In genomic region chr3:10329495-10330015, GRCh38 we compare ENCODE assay signal across 26 cellular contexts. TPM values are rescaled to one million over a fixed set of nuclear protein-coding genes. Genes with fewer than 3 reads are reported as not detected.
"Had no signal": no experiment of that assay in that cellular context is flagged by ENCODE, and none has a peak within 500 bp of the region (broad histone marks: within the 10 kb centered on the region; RNA-seq: fewer than 3 reads in every experiment).

No MANE protein-coding gene starts in this region.

- DNase-seq: activated B cell treated with CpG ODN at 0.5 μM for 24 hours; activated CD4-positive, alpha-beta T cell treated with anti-CD3 and anti-CD28 coated beads for 1 hour; activated CD4-positive, alpha-beta T cell treated with anti-CD3 and anti-CD28 coated beads, Interleukin-2, amount 10 ng/mL, durations not matched to agents 24 days and 14 days; activated CD4-positive, alpha-beta T cell treated with anti-CD3 and anti-CD28 coated beads, Interleukin-2, amount 50 U/mL, for 48 hours; activated CD8-positive, alpha-beta memory T cell treated with anti-CD3 and anti-CD28 coated beads, Interleukin-2, amount 10 ng/mL, durations not matched to agents 7 days and 5 days; activated effector memory CD4-positive, alpha-beta T cell treated with anti-CD3 and anti-CD28 coated beads, Interleukin-2, amount 50 U/mL, for 16 hours; activated naive CD4-positive, alpha-beta T cell treated with Interleukin-2 at 50 U/mL for 16 hours; activated naive CD8-positive, alpha-beta T cell treated with anti-CD3 and anti-CD28 coated beads, Interleukin-2, amount 50 U/mL, for 24 hours; activated T-cell treated with anti-CD3 and anti-CD28 coated beads, Interleukin-2, amount 50 U/mL, for 24 hours; amniotic stem cell; cerebellar nuclear complex; Kasumi-1; NCI-H1105 treated with DMSO at 0.1 percent for 48 hours; NCI-H1436 treated with DMSO at 0.1 percent for 48 hours; NCI-H187 treated with DMSO at 0.1 percent for 48 hours; NCI-H2081 treated with DMSO at 0.1 percent for 48 hours; NCI-H446; NCI-H524; PC-3; SHP77 treated with DMSO at 0.1 percent for 48 hours had no signal

- H3K27ac Mint-ChIP-seq: activated B cell treated with CpG ODN at 0.5 μM for 24 hours; activated CD4-positive, alpha-beta T cell treated with anti-CD3 and anti-CD28 coated beads, Interleukin-2, amount 10 ng/mL, durations not matched to agents 24 days and 14 days; activated CD8-positive, alpha-beta memory T cell treated with anti-CD3 and anti-CD28 coated beads, Interleukin-2, amount 10 ng/mL, durations not matched to agents 7 days and 5 days; activated naive CD4-positive, alpha-beta T cell treated with anti-CD3 and anti-CD28 coated beads, Interleukin-2, amount 50 U/mL, for 72 hours; activated naive CD8-positive, alpha-beta T cell treated with anti-CD3 and anti-CD28 coated beads, Interleukin-2, amount 50 U/mL, for 24 hours; activated T-cell treated with anti-CD3 and anti-CD28 coated beads, Interleukin-2, amount 50 U/mL, for 24 hours; brain; T-helper 1 cell treated with Interleukin-12 subunit alpha and Interleukin-12 subunit beta and Interleukin-4 antibody, amounts not matched to agents 30 μg/mL and 1 μg/mL, for 36 hours had no signal

- H3K4me1 ChIP-seq: ascending aorta had no signal

- H3K27ac ChIP-seq: ascending aorta, cardiac muscle cell had no signal

- H3K4me3 ChIP-seq: ascending aorta, cardiac muscle cell had no signal

- H3K27me3 ChIP-seq: ascending aorta had no signal

- H3K4me1 Mint-ChIP-seq: brain had no signal

- H3K4me3 Mint-ChIP-seq: activated B cell treated with CpG ODN at 0.5 μM for 24 hours; activated CD4-positive, alpha-beta T cell treated with anti-CD3 and anti-CD28 coated beads, Interleukin-2, amount 10 ng/mL, durations not matched to agents 24 days and 14 days; activated CD8-positive, alpha-beta memory T cell treated with anti-CD3 and anti-CD28 coated beads, Interleukin-2, amount 10 ng/mL, durations not matched to agents 7 days and 5 days; activated naive CD8-positive, alpha-beta T cell treated with anti-CD3 and anti-CD28 coated beads, Interleukin-2, amount 50 U/mL, for 24 hours; activated T-cell treated with anti-CD3 and anti-CD28 coated beads, Interleukin-2, amount 50 U/mL, for 24 hours; brain; T-helper 1 cell treated with Interleukin-12 subunit alpha and Interleukin-12 subunit beta and Interleukin-4 antibody, amounts not matched to agents 30 μg/mL and 1 μg/mL, for 36 hours had no signal

- H3K36me3 ChIP-seq: ascending aorta, cardiac muscle cell had no signal

- H3K36me3 Mint-ChIP-seq: activated CD8-positive, alpha-beta memory T cell treated with anti-CD3 and anti-CD28 coated beads, Interleukin-2, amount 10 ng/mL, durations not matched to agents 7 days and 5 days; activated naive CD4-positive, alpha-beta T cell treated with anti-CD3 and anti-CD28 coated beads, Interleukin-2, amount 50 U/mL, for 72 hours; brain had no signal

- H3K9me3 Mint-ChIP-seq: activated B cell treated with CpG ODN at 0.5 μM for 24 hours; activated CD4-positive, alpha-beta T cell treated with anti-CD3 and anti-CD28 coated beads, Interleukin-2, amount 10 ng/mL, durations not matched to agents 24 days and 14 days; activated naive CD4-positive, alpha-beta T cell treated with anti-CD3 and anti-CD28 coated beads, Interleukin-2, amount 50 U/mL, for 72 hours; activated naive CD8-positive, alpha-beta T cell treated with anti-CD3 and anti-CD28 coated beads, Interleukin-2, amount 50 U/mL, for 24 hours; activated T-cell treated with anti-CD3 and anti-CD28 coated beads, Interleukin-2, amount 50 U/mL, for 24 hours; brain; T-helper 1 cell treated with Interleukin-12 subunit alpha and Interleukin-12 subunit beta and Interleukin-4 antibody, amounts not matched to agents 30 μg/mL and 1 μg/mL, for 36 hours had no signal

- H3K9me3 ChIP-seq: ascending aorta had no signal

RNA-seq across cellular contexts. Expression of gene GHRL, which starts 36.8 kb away (rescaled TPM):
- total RNA-seq: activated naive CD4-positive, alpha-beta T cell treated with anti-CD3 and anti-CD28 coated beads, Interleukin-2, amount 50 U/mL, for 72 hours; ascending aorta; PC-3; SK-MEL-5 had no signal
